ENCODE assay signal across 35 cellular contexts in the genomic region with DNA sequence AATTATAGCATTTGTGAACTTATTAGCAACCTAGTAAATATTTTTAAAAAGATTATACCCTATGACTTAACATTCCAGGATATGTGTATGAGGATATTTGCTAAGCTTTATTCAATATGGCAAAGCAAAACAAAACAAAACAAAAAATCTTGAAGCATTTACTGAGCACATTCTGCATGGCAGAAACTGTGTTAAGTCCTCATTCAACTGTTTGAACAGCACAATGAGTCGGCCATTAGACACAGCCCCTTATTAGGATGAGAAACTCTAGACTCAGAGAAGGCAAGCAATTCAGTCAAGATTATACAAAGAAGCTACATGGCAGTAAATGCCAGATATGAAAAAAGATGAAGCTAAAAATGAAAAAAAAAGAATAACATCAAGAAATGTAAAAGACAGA.
"Had no signal": no experiment of that assay in that cellular context is flagged by ENCODE, and none has a peak within 500 bp of the region (broad histone marks: within the 10 kb centered on the region; RNA-seq: fewer than 3 reads in every experiment).

No MANE protein-coding gene starts in this region.

- H3K27ac ChIP-seq: adrenal gland, body of pancreas, coronary artery, dorsolateral prefrontal cortex, gastroesophageal sphincter had no signal

- H3K36me3 Mint-ChIP-seq: activated naive CD4-positive, alpha-beta T cell treated with anti-CD3 and anti-CD28 coated beads, Interleukin-2, amount 50 U/mL, for 24 hours had no signal

- H3K9me3 Mint-ChIP-seq: activated CD4-positive, alpha-beta T cell treated with anti-CD3 and anti-CD28 coated beads, Interleukin-2, amount 10 ng/mL, durations not matched to agents 24 days and 14 days had no signal

- H3K27me3 Mint-ChIP-seq: central memory CD8-positive, alpha-beta T cell had no signal

- H3K4me1 Mint-ChIP-seq: activated naive CD4-positive, alpha-beta T cell treated with anti-CD3 and anti-CD28 coated beads, Interleukin-2, amount 50 U/mL, for 24 hours; T-helper 17 cell had no signal

- H3K4me3 ChIP-seq: adrenal gland, body of pancreas, coronary artery, dorsolateral prefrontal cortex, esophagus squamous epithelium, gastroesophageal sphincter had no signal

- DNase-seq: activated CD4-positive, alpha-beta memory T cell treated with anti-CD3 and anti-CD28 coated beads for 36 hours; activated CD4-positive, alpha-beta T cell treated with anti-CD3 and anti-CD28 coated beads for 36 hours; activated CD4-positive, alpha-beta T cell treated with anti-CD3 and anti-CD28 coated beads, Interleukin-2, amount 10 ng/mL, durations not matched to agents 24 days and 14 days; activated CD4-positive, CD25-positive, alpha-beta regulatory T cell; activated CD4-positive, CD25-positive, alpha-beta regulatory T cell treated with anti-CD3 and anti-CD28 coated beads, Interleukin-2, amount 50 U/mL, for 72 hours; activated CD8-positive, alpha-beta memory T cell treated with anti-CD3 and anti-CD28 coated beads, Interleukin-2, amount 10 ng/mL, durations not matched to agents 7 days and 5 days; activated CD8-positive, alpha-beta memory T cell treated with anti-CD3 and anti-CD28 coated beads, Interleukin-2, amount 50 U/mL, for 4 hours; activated CD8-positive, alpha-beta T cell treated with anti-CD3 and anti-CD28 coated beads, Interleukin-2, amount 10 ng/mL, durations not matched to agents 7 days and 5 days; activated effector memory CD4-positive, alpha-beta T cell treated with anti-CD3 and anti-CD28 coated beads, Interleukin-2, amount 50 U/mL, for 16 hours; activated naive CD4-positive, alpha-beta T cell treated with anti-CD3 and anti-CD28 coated beads for 36 hours; activated naive CD8-positive, alpha-beta T cell treated with anti-CD3 and anti-CD28 coated beads for 36 hours; activated naive CD8-positive, alpha-beta T cell treated with anti-CD3 and anti-CD28 coated beads, Interleukin-2, amount 50 U/mL, for 24 hours; activated T-cell treated with anti-CD3 and anti-CD28 coated beads, Interleukin-2, amount 50 U/mL, for 1 hour; activated T-cell treated with anti-CD3 and anti-CD28 coated beads, Interleukin-2, amount 50 U/mL, for 48 hours; adrenal gland; amygdala; aorta; body of pancreas; dorsolateral prefrontal cortex; effector memory CD4-positive, alpha-beta T cell; endodermal cell; esophagus squamous epithelium; foreskin melanocyte; head of caudate nucleus; T-helper 1 cell; T-helper 17 cell; T1000 had no signal

- H3K4me3 Mint-ChIP-seq: activated CD4-positive, alpha-beta memory T cell treated with anti-CD3 and anti-CD28 coated beads for 36 hours; activated CD4-positive, alpha-beta T cell treated with anti-CD3 and anti-CD28 coated beads for 36 hours; activated CD4-positive, alpha-beta T cell treated with anti-CD3 and anti-CD28 coated beads, Interleukin-2, amount 10 ng/mL, durations not matched to agents 24 days and 14 days; activated CD8-positive, alpha-beta memory T cell treated with anti-CD3 and anti-CD28 coated beads, Interleukin-2, amount 10 ng/mL, durations not matched to agents 7 days and 5 days; activated CD8-positive, alpha-beta T cell treated with anti-CD3 and anti-CD28 coated beads, Interleukin-2, amount 10 ng/mL, durations not matched to agents 7 days and 5 days; activated naive CD4-positive, alpha-beta T cell treated with anti-CD3 and anti-CD28 coated beads for 36 hours; activated naive CD4-positive, alpha-beta T cell treated with anti-CD3 and anti-CD28 coated beads, Interleukin-2, amount 50 U/mL, for 24 hours; activated naive CD8-positive, alpha-beta T cell treated with anti-CD3 and anti-CD28 coated beads for 36 hours; activated naive CD8-positive, alpha-beta T cell treated with anti-CD3 and anti-CD28 coated beads, Interleukin-2, amount 50 U/mL, for 24 hours; activated T-helper 1 cell treated with anti-CD3 and anti-CD28 coated beads, Interleukin-12 subunit alpha, Interleukin-12 subunit beta, Interleukin-2, Interleukin-4 antibody, amounts not matched to agents 30 ng/mL and 10 ng/mL and 1 ng/mL, durations not matched to agents 14 hours and 24 hours and 36 hours; central memory CD8-positive, alpha-beta T cell; dendritic cell treated with granulocyte-macrophage colony-stimulating factor and Interleukin-4, amounts not matched to agents 40 ng/mL and 50 ng/mL, for 4 days; endodermal cell; T-helper 17 cell; T-helper 2 cell treated with Interferon-gamma antibody and Interleukin-4, amounts not matched to agents 5 μg/mL and 100 μg/mL, for 36 hours had no signal

- H3K36me3 ChIP-seq: adrenal gland, esophagus squamous epithelium, gastroesophageal sphincter had no signal

- H3K4me1 ChIP-seq: adrenal gland, gastroesophageal sphincter had no signal

- H3K27ac Mint-ChIP-seq: activated CD4-positive, alpha-beta memory T cell treated with anti-CD3 and anti-CD28 coated beads for 36 hours; activated CD4-positive, alpha-beta T cell treated with anti-CD3 and anti-CD28 coated beads for 36 hours; activated CD4-positive, alpha-beta T cell treated with anti-CD3 and anti-CD28 coated beads, Interleukin-2, amount 10 ng/mL, durations not matched to agents 24 days and 14 days; activated CD8-positive, alpha-beta memory T cell treated with anti-CD3 and anti-CD28 coated beads, Interleukin-2, amount 10 ng/mL, durations not matched to agents 7 days and 5 days; activated CD8-positive, alpha-beta T cell treated with anti-CD3 and anti-CD28 coated beads, Interleukin-2, amount 10 ng/mL, durations not matched to agents 7 days and 5 days; activated naive CD4-positive, alpha-beta T cell treated with anti-CD3 and anti-CD28 coated beads for 36 hours; activated naive CD4-positive, alpha-beta T cell treated with anti-CD3 and anti-CD28 coated beads, Interleukin-2, amount 50 U/mL, for 24 hours; activated naive CD8-positive, alpha-beta T cell treated with anti-CD3 and anti-CD28 coated beads for 36 hours; activated naive CD8-positive, alpha-beta T cell treated with anti-CD3 and anti-CD28 coated beads, Interleukin-2, amount 50 U/mL, for 24 hours; activated T-helper 1 cell treated with anti-CD3 and anti-CD28 coated beads, Interleukin-12 subunit alpha, Interleukin-12 subunit beta, Interleukin-2, Interleukin-4 antibody, amounts not matched to agents 30 ng/mL and 10 ng/mL and 1 ng/mL, durations not matched to agents 14 hours and 24 hours and 36 hours; activated T-helper 2 cell treated with anti-CD3 and anti-CD28 coated beads, Interferon-gamma antibody, Interleukin-2, Interleukin-4, amounts not matched to agents 10 μg/mL and 5 μg/mL and 100 μg/mL, durations not matched to agents 14 hours and 24 hours and 36 hours; dendritic cell treated with granulocyte-macrophage colony-stimulating factor and Interleukin-4, amounts not matched to agents 40 ng/mL and 50 ng/mL, for 4 days; endodermal cell; T-helper 17 cell; T-helper 2 cell treated with Interferon-gamma antibody and Interleukin-4, amounts not matched to agents 5 μg/mL and 100 μg/mL, for 36 hours had no signal

- H3K27me3 ChIP-seq: adrenal gland, body of pancreas had no signal
